In genomic region chr19:27974082-27974513, GRCh38 we compare ENCODE assay signal across 8 cellular contexts.
DNase-seq lines count a peak whose midpoint lies in the region; ATAC-seq and TF ChIP-seq lines count a peak whose summit lies in the region.

No MANE protein-coding gene starts in this region.

- DNase-seq in ACHN, result peak; percentile 56
- no peak for DNase-seq in RWPE2 (ENCODE audit: low spot score)
- peak; percentile 28 to 82 (median 60) for DNase-seq in head of caudate nucleus
- peak in 34 of 49 donors; percentile 1 to 46 (median 19) for DNase-seq in substantia nigra (lab: John Stamatoyannopoulos, UW)
- no peak for DNase-seq in effector CD8-positive, alpha-beta T cell (lab: John Stamatoyannopoulos, UW)
- DNase-seq in BE2C, result no peak

- no peaks in the 10 kb centered on the region for H3K4me1 ChIP-seq in RWPE2 (ENCODE audit: insufficient read depth, poor library complexity, severe bottlenecking)
- H3K4me1 ChIP-seq in BE2C, result no peaks in the 10 kb centered on the region

- H3K27me3 ChIP-seq in RWPE2 (ENCODE audit: insufficient read depth, poor library complexity, severe bottlenecking), result no peaks in the 10 kb centered on the region
- no peaks in the 10 kb centered on the region for H3K27me3 ChIP-seq in BE2C

- H3K9me3 ChIP-seq in RWPE2 (ENCODE audit: severe bottlenecking) (no peaks in the 10 kb centered on the region), BE2C (no peaks in the 10 kb centered on the region; the same call in 1 of the 2 replicates)

- in situ Hi-C loops in ACHN (cut with HindIII; ENCODE audit: low pct_ligation_motif_present, low pct_unique_long_range_greater_than_20kb, low sequenced_read_pairs), result no loop called here

- TF ChIP-seq CTCF in RWPE2 (IDR thresholded peaks at IDR 0.05; ENCODE audit: poor library complexity, severe bottlenecking) (peak; percentile 67), BE2C (IDR thresholded peaks at IDR 0.05; ENCODE audit: low read depth, low read length) (no peak)

- H3K27ac ChIP-seq in RWPE2 (ENCODE audit: poor library complexity, severe bottlenecking) (no peak overlapping the region), substantia nigra (ENCODE audit: low read depth, low read length, poor library complexity, severe bottlenecking) (no peak overlapping the region)

- no peaks in the 10 kb centered on the region for H3K36me3 ChIP-seq in RWPE2 (ENCODE audit: low read depth)
- no peaks in the 10 kb centered on the region for H3K36me3 ChIP-seq in BE2C

- H3K4me3 ChIP-seq in RWPE2 (ENCODE audit: severe bottlenecking) (no peak overlapping the region), BE2C (ENCODE audit: low read depth, low read length) (no peak overlapping the region)

- ATAC-seq in GM18868 (IDR thresholded peaks at IDR 0.05; ENCODE audit: unreplicated experiment) (peak; percentile 66), RWPE2 (ENCODE audit: low read depth) (no peak), HG03571 (IDR thresholded peaks at IDR 0.05; ENCODE audit: unreplicated experiment) (no peak)

- intact Hi-C loops in head of caudate nucleus (cut with DNase I), result loop anchor here (5.0 kb wide), 1 partner anchor 348 kb away; no protein-coding TSS in a partner anchor

Comparison
In these comparisons a context has a peak if more than half of its experiments do, and no peak if none do; other contexts are left out.
1. DNase-seq: peak in ACHN (single experiment), head of caudate nucleus (42 of 42) and substantia nigra (34 of 49); none in RWPE2 (single experiment), effector CD8-positive, alpha-beta T cell (single experiment) and BE2C (single experiment).